In genomic region chr9:99628843-99629242, GRCh38 we compare ENCODE assay signal across 15 cellular contexts.
DNase-seq lines count a peak whose midpoint lies in the region; ATAC-seq and TF ChIP-seq lines count a peak whose summit lies in the region.
"Had no signal": no experiment of that assay in that cellular context is flagged by ENCODE, and none has a peak within 500 bp of the region (broad histone marks: within the 10 kb centered on the region; RNA-seq: fewer than 3 reads in every experiment).

No MANE protein-coding gene starts in this region.

- H3K27ac Mint-ChIP-seq in activated B cell treated with CpG ODN at 0.5 μM for 24 hours = peak overlapping the region; percentile 27
- peak overlapping the region; percentile 72 for H3K27ac Mint-ChIP-seq in stimulated activated naive B cell treated with anti-CD40 and anti-IgM and Interleukin-4, amounts not matched to agents 10 μg/mL and 1 μg/mL and 100 μg/mL, for 72 hours
- H3K27ac Mint-ChIP-seq: T-cell had no signal

- POLR2A ChIA-PET in activated B cell treated with CpG ODN at 0.5 μM for 24 hours (lab: Charles Lee) = interaction anchor here (0.6 kb wide), 1 partner anchor 93 kb away, joined by 4 read pairs; no protein-coding TSS in a partner anchor

- no peaks in the 10 kb centered on the region for H3K36me3 Mint-ChIP-seq in activated B cell treated with CpG ODN at 0.5 μM for 24 hours (ENCODE audit: low read depth)
- peaks cover 15 to 16% of the 10 kb centered on the region in 2 donors for H3K36me3 Mint-ChIP-seq in stimulated activated naive B cell treated with anti-CD40 and anti-IgM and Interleukin-4, amounts not matched to agents 10 μg/mL and 1 μg/mL and 100 μg/mL, for 72 hours
- H3K36me3 Mint-ChIP-seq: T-cell had no signal

- TF ChIP-seq CTCF in HL-60 (IDR thresholded peaks at IDR 0.05; ENCODE audit: insufficient read depth, low read length) (no peak), activated B cell treated with CpG ODN at 0.5 μM for 24 hours (IDR thresholded peaks at IDR 0.05) (no peak), GM20000 (IDR thresholded peaks at IDR 0.05; ENCODE audit: extremely low read depth, missing control alignments) (no peak)

- ATAC-seq in activated B cell treated with CpG ODN at 0.5 μM for 24 hours (ENCODE audit: low read depth) = peak; percentile 28
- ATAC-seq in stimulated activated naive B cell treated with anti-CD40 and anti-IgM and Interleukin-4, amounts not matched to agents 10 μg/mL and 1 μg/mL and 100 μg/mL, for 72 hours (replicated peaks) = peak; percentile 6 to 7
- ATAC-seq: T-cell had no signal

- no peak overlapping the region for H3K27ac ChIP-seq in HL-60 (replicated peaks)
- H3K27ac ChIP-seq: RWPE1 had no signal

- no peak overlapping the region for H3K4me3 ChIP-seq in HL-60 (replicated peaks; ENCODE audit: insufficient read depth, low read length)
- H3K4me3 ChIP-seq: HAP-1 had no signal

- H3K4me3 Mint-ChIP-seq in activated B cell treated with CpG ODN at 0.5 μM for 24 hours = no peak overlapping the region
- no peak overlapping the region for H3K4me3 Mint-ChIP-seq in stimulated activated naive B cell treated with anti-CD40 and anti-IgM and Interleukin-4, amounts not matched to agents 10 μg/mL and 1 μg/mL and 100 μg/mL, for 72 hours
- H3K4me3 Mint-ChIP-seq: T-cell had no signal

- CTCF ChIA-PET in activated B cell treated with CpG ODN at 0.5 μM for 24 hours (lab: Charles Lee) = no interaction called here

- intact Hi-C loops in activated B cell treated with CpG ODN at 0.5 μM for 24 hours (cut with micrococcal nuclease) = no loop called here

- peak; percentile 7 to 26 for DNase-seq in HL-60 (ENCODE audit: low read depth in 1 of 2, low spot score in 1 of 2)
- DNase-seq in NOMO-1 (lab: John Stamatoyannopoulos, UW; ENCODE audit: unreplicated experiment in 2 of 2) = peak; percentile 19 to 63
- DNase-seq in activated B cell treated with CpG ODN at 0.5 μM for 24 hours = no peak
- no peak for DNase-seq in stimulated activated naive B cell treated with anti-CD40 and anti-IgM and Interleukin-4, amounts not matched to agents 10 μg/mL and 1 μg/mL and 100 μg/mL, for 72 hours
- no peak for DNase-seq in middle frontal gyrus (ENCODE audit: extremely low spot score, low spot score)
- no peak for DNase-seq in GM20000 (ENCODE audit: low spot score)
- DNase-seq in ecto neural progenitor cell (ENCODE audit: low spot score) = no peak
- DNase-seq: COR-L47, DMS153, NCI-H1092, NCI-H1694 treated with DMSO at 0.1 percent for 48 hours, NCI-H69, T-cell had no signal

- H3K27me3 Mint-ChIP-seq in activated B cell treated with CpG ODN at 0.5 μM for 24 hours = no peaks in the 10 kb centered on the region
- H3K27me3 Mint-ChIP-seq in stimulated activated naive B cell treated with anti-CD40 and anti-IgM and Interleukin-4, amounts not matched to agents 10 μg/mL and 1 μg/mL and 100 μg/mL, for 72 hours = no peaks in the 10 kb centered on the region

- H3K9me3 Mint-ChIP-seq in activated B cell treated with CpG ODN at 0.5 μM for 24 hours = no peaks in the 10 kb centered on the region
- peaks cover 0 to 9% of the 10 kb centered on the region in 2 donors for H3K9me3 Mint-ChIP-seq in stimulated activated naive B cell treated with anti-CD40 and anti-IgM and Interleukin-4, amounts not matched to agents 10 μg/mL and 1 μg/mL and 100 μg/mL, for 72 hours
- H3K9me3 Mint-ChIP-seq: T-cell had no signal

- H3K27me3 ChIP-seq in HL-60 (ENCODE audit: insufficient read depth, poor library complexity, severe bottlenecking) = no peaks in the 10 kb centered on the region

- peaks cover 33% of the 10 kb centered on the region for H3K4me1 Mint-ChIP-seq in activated B cell treated with CpG ODN at 0.5 μM for 24 hours
- H3K4me1 Mint-ChIP-seq in stimulated activated naive B cell treated with anti-CD40 and anti-IgM and Interleukin-4, amounts not matched to agents 10 μg/mL and 1 μg/mL and 100 μg/mL, for 72 hours = peaks cover 51 to 89% of the 10 kb centered on the region in 2 donors

Comparison
In these comparisons a context has a peak if more than half of its experiments do, and no peak if none do; other contexts are left out.
1. DNase-seq: peak in HL-60 (2 of 2) and NOMO-1 (2 of 2); none in activated B cell treated with CpG ODN at 0.5 μM for 24 hours (single experiment), stimulated activated naive B cell treated with anti-CD40 and anti-IgM and Interleukin-4, amounts not matched to agents 10 μg/mL and 1 μg/mL and 100 μg/mL, for 72 hours (single experiment), middle frontal gyrus (single experiment), GM20000 (single experiment) and ecto neural progenitor cell (single experiment).